ENCODE assay signal across 15 cellular contexts in the genomic region with DNA sequence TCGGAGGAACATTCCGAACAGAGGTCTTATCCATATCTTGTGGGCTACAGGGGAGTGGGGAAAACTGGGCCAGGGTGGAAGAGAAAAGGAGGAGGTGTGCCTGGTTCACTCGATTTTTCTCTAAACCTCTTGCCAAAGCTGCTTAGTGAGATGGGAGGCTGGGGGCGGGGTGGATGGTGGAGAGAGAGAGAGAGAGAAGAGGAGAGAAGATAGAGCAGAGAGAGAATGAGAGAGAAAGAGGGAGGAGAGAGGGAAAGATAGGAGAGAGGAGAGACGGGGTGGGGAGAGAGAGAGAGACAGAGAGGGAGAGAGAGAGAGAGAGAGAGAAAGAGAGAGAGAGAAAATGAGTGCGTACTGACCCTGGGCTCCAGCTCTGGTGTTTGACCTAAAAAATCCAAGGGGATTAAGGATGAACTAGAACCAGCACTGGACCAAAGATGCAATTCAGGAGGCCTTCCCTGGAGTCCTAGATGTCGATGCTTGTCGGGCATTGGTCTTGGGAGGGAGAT. TPM values are rescaled to one million over a fixed set of nuclear protein-coding genes. Genes with fewer than 3 reads are reported as not detected.
"Had no signal": no experiment of that assay in that cellular context is flagged by ENCODE, and none has a peak within 500 bp of the region (broad histone marks: within the 10 kb centered on the region; RNA-seq: fewer than 3 reads in every experiment).

No MANE protein-coding gene starts in this region.

- FAIRE-seq: islet of Langerhans had no signal

- H2AFZ ChIP-seq: neural progenitor cell had no signal

- H3K36me3 ChIP-seq: neural progenitor cell had no signal

- H3K9me3 Mint-ChIP-seq: activated CD4-positive, alpha-beta memory T cell treated with anti-CD3 and anti-CD28 coated beads, Interleukin-2, amount 10 ng/mL, durations not matched to agents 7 days and 5 days; activated T-helper 1 cell treated with anti-CD3 and anti-CD28 coated beads, Interleukin-12 subunit alpha, Interleukin-12 subunit beta, Interleukin-2, Interleukin-4 antibody, amounts not matched to agents 30 ng/mL and 10 ng/mL and 1 ng/mL, durations not matched to agents 14 hours and 24 hours and 36 hours; central memory CD8-positive, alpha-beta T cell; neural progenitor cell; stimulated activated effector memory CD8-positive, alpha-beta T cell treated with anti-CD3 and anti-CD28 coated beads, Interleukin-12 subunit alpha, Interleukin-12 subunit beta, amount 100 ng/mL, for 72 hours; type B pancreatic cell had no signal

- H3K4me3 ChIP-seq: neural progenitor cell, smooth muscle cell had no signal

- H3K4me2 ChIP-seq: neural progenitor cell, smooth muscle cell had no signal

- H3K27ac ChIP-seq: neural progenitor cell had no signal

- H3K36me3 Mint-ChIP-seq: stimulated activated effector memory CD8-positive, alpha-beta T cell treated with anti-CD3 and anti-CD28 coated beads, Interleukin-12 subunit alpha, Interleukin-12 subunit beta, amount 100 ng/mL, for 72 hours; type B pancreatic cell had no signal

- DNase-seq: activated CD4-positive, alpha-beta memory T cell treated with anti-CD3 and anti-CD28 coated beads, Interleukin-2, amount 10 ng/mL, durations not matched to agents 7 days and 5 days; activated CD4-positive, alpha-beta T cell treated with anti-CD3 and anti-CD28 coated beads for 36 hours; activated CD8-positive, alpha-beta memory T cell treated with anti-CD3 and anti-CD28 coated beads, Interleukin-2, amount 50 U/mL, for 48 hours; activated naive CD4-positive, alpha-beta T cell treated with Interleukin-2 at 50 U/mL for 16 hours; T-helper 9 cell had no signal

- H3K27me3 ChIP-seq: neural progenitor cell had no signal

- H3K9ac ChIP-seq: neural progenitor cell had no signal

- ATAC-seq: activated CD4-positive, alpha-beta T cell treated with anti-CD3 and anti-CD28 coated beads for 36 hours; esophagus mucosa; stimulated activated effector memory CD8-positive, alpha-beta T cell treated with anti-CD3 and anti-CD28 coated beads, Interleukin-12 subunit alpha, Interleukin-12 subunit beta, amount 100 ng/mL, for 72 hours had no signal

- H3K4me1 Mint-ChIP-seq: activated CD4-positive, alpha-beta T cell treated with anti-CD3 and anti-CD28 coated beads for 36 hours had no signal

- H3K27ac Mint-ChIP-seq: activated CD4-positive, alpha-beta memory T cell treated with anti-CD3 and anti-CD28 coated beads, Interleukin-2, amount 10 ng/mL, durations not matched to agents 7 days and 5 days; activated CD4-positive, alpha-beta T cell treated with anti-CD3 and anti-CD28 coated beads for 36 hours; activated T-helper 1 cell treated with anti-CD3 and anti-CD28 coated beads, Interleukin-12 subunit alpha, Interleukin-12 subunit beta, Interleukin-2, Interleukin-4 antibody, amounts not matched to agents 30 ng/mL and 10 ng/mL and 1 ng/mL, durations not matched to agents 14 hours and 24 hours and 36 hours; stimulated activated effector memory CD8-positive, alpha-beta T cell treated with anti-CD3 and anti-CD28 coated beads, Interleukin-12 subunit alpha, Interleukin-12 subunit beta, amount 100 ng/mL, for 72 hours; type B pancreatic cell had no signal

- H3K4me3 Mint-ChIP-seq: activated CD4-positive, alpha-beta memory T cell treated with anti-CD3 and anti-CD28 coated beads, Interleukin-2, amount 10 ng/mL, durations not matched to agents 7 days and 5 days; activated CD4-positive, alpha-beta T cell treated with anti-CD3 and anti-CD28 coated beads for 36 hours; activated T-helper 1 cell treated with anti-CD3 and anti-CD28 coated beads, Interleukin-12 subunit alpha, Interleukin-12 subunit beta, Interleukin-2, Interleukin-4 antibody, amounts not matched to agents 30 ng/mL and 10 ng/mL and 1 ng/mL, durations not matched to agents 14 hours and 24 hours and 36 hours; central memory CD8-positive, alpha-beta T cell; neural progenitor cell; stimulated activated effector memory CD8-positive, alpha-beta T cell treated with anti-CD3 and anti-CD28 coated beads, Interleukin-12 subunit alpha, Interleukin-12 subunit beta, amount 100 ng/mL, for 72 hours; type B pancreatic cell had no signal

RNA-seq across cellular contexts. Expression of a gene that starts 14.1 kb away (rescaled TPM):
- total RNA-seq: activated T-helper 1 cell treated with anti-CD3 and anti-CD28 coated beads, Interleukin-12 subunit alpha, Interleukin-12 subunit beta, Interleukin-2, Interleukin-4 antibody, amounts not matched to agents 30 ng/mL and 10 ng/mL and 1 ng/mL, durations not matched to agents 14 hours and 24 hours and 36 hours had no signal

RNA-seq across cellular contexts. Expression of a gene that starts 45.0 kb away (rescaled TPM):
- total RNA-seq: activated CD4-positive, alpha-beta memory T cell treated with anti-CD3 and anti-CD28 coated beads, Interleukin-2, amount 10 ng/mL, durations not matched to agents 7 days and 5 days; activated CD4-positive, alpha-beta T cell treated with anti-CD3 and anti-CD28 coated beads for 36 hours; activated T-helper 1 cell treated with anti-CD3 and anti-CD28 coated beads, Interleukin-12 subunit alpha, Interleukin-12 subunit beta, Interleukin-2, Interleukin-4 antibody, amounts not matched to agents 30 ng/mL and 10 ng/mL and 1 ng/mL, durations not matched to agents 14 hours and 24 hours and 36 hours; esophagus mucosa; liver; SK-MEL-5; smooth muscle cell had no signal
